8 cellular contexts compared by ENCODE assay signal in genomic region chr3:195859061-195859845, GRCh38. TPM values are rescaled to one million over a fixed set of nuclear protein-coding genes. Genes with fewer than 3 reads are reported as not detected.
A peak's percentile ranks its signal among the peaks of the same experiment; 100 is the strongest.
DNase-seq lines count a peak whose midpoint lies in the region; ATAC-seq and TF ChIP-seq lines count a peak whose summit lies in the region.

No MANE protein-coding gene starts in this region.

- H3K4me3 Mint-ChIP-seq in activated naive CD8-positive, alpha-beta T cell: peak overlapping the region; percentile 71

- no peak overlapping the region for H3K4me2 ChIP-seq in SU-DHL-6 (ENCODE audit: low read depth, low read length, poor library complexity, severe bottlenecking)

- H3K27ac Mint-ChIP-seq in activated naive CD8-positive, alpha-beta T cell: no peak overlapping the region

- H3K79me2 ChIP-seq in SU-DHL-6 (ENCODE audit: insufficient read depth, low read length): no peaks in the 10 kb centered on the region

- no peaks in the 10 kb centered on the region for H4K20me1 ChIP-seq in SU-DHL-6 (ENCODE audit: low read depth, low read length)

- TF ChIP-seq CTCF in LNCaP clone FGC (IDR thresholded peaks at IDR 0.05; ENCODE audit: control insufficient read depth, extremely low read depth, insufficient read depth): peak; percentile 92
- peak; percentile 96 for TF ChIP-seq CTCF in SU-DHL-6 (IDR thresholded peaks at IDR 0.05; ENCODE audit: insufficient read depth, low read length, poor library complexity, severe bottlenecking)
- TF ChIP-seq CTCF in psoas muscle (IDR thresholded peaks at IDR 0.05): peak; percentile 96

- ATAC-seq in psoas muscle (peak; percentile 24 to 44 (median 29)), aorta (ENCODE audit: low FRiP score) (peak; percentile 76), GM21737 (IDR thresholded peaks at IDR 0.05; ENCODE audit: unreplicated experiment) (no peak)

- H3K27me3 Mint-ChIP-seq in activated naive CD8-positive, alpha-beta T cell: no peaks in the 10 kb centered on the region

- DNase-seq in ELR (ENCODE audit: low read depth) (peak; percentile 75), LNCaP clone FGC (ENCODE audit: low read depth) (no peak), head of caudate nucleus (peak in 41 of 42 donors; percentile 64 to 93 (median 82)), psoas muscle (peak; percentile 75 to 83), aorta (peak; percentile 67 to 92)

- H3K36me3 Mint-ChIP-seq in activated naive CD8-positive, alpha-beta T cell: no peaks in the 10 kb centered on the region

- intact Hi-C loops in head of caudate nucleus (cut with DNase I): no loop called here
- intact Hi-C loops in psoas muscle (cut with DNase I): loop anchor here (1.0 to 10.0 kb wide), 2 partner anchors 56 to 294 kb away; no protein-coding TSS in a partner anchor
- intact Hi-C loops in aorta (cut with DNase I): loop anchor here (1.0 kb wide), 1 partner anchor 56 kb away; no protein-coding TSS in a partner anchor

- H3K9me3 ChIP-seq in SU-DHL-6 (ENCODE audit: insufficient read depth, low read length) (no peaks in the 10 kb centered on the region), psoas muscle (no peaks in the 10 kb centered on the region), aorta (ENCODE audit: control insufficient read depth, low read length) (no peaks in the 10 kb centered on the region)

- H3K4me3 ChIP-seq in LNCaP clone FGC (ENCODE audit: low read depth, low read length) (no peak overlapping the region), SU-DHL-6 (ENCODE audit: insufficient read depth, low read length, poor library complexity, severe bottlenecking) (no peak overlapping the region), psoas muscle (no peak overlapping the region), aorta (ENCODE audit: low read length in 2 of 2) (peak overlapping the region in 1 of 2 donors; percentile 7)

- peaks cover 5% of the 10 kb centered on the region for H3K4me1 Mint-ChIP-seq in activated naive CD8-positive, alpha-beta T cell (ENCODE audit: low read depth)

- peaks cover 18% of the 10 kb centered on the region for H3K4me1 ChIP-seq in psoas muscle
- no peaks in the 10 kb centered on the region for H3K4me1 ChIP-seq in aorta (ENCODE audit: control insufficient read depth in 1 of 2, insufficient read depth in 2 of 2, low read length in 2 of 2)

- 16 to 23% (median 19%) methylated on average over 21 of the region's 21 CpGs for WGBS in psoas muscle, 3 donors
- 7 to 11% methylated on average over 21 of the region's 21 CpGs for WGBS in aorta, 2 donors

- no peak overlapping the region for H2AFZ ChIP-seq in SU-DHL-6 (ENCODE audit: low read depth, low read length, severe bottlenecking)

- no peak overlapping the region for H3K27ac ChIP-seq in SU-DHL-6 (ENCODE audit: low read depth, low read length)
- no peak overlapping the region for H3K27ac ChIP-seq in psoas muscle
- H3K27ac ChIP-seq in aorta (ENCODE audit: low read depth in 1 of 2, low read length in 2 of 2): no peak overlapping the region

- no peak overlapping the region for H3K9ac ChIP-seq in SU-DHL-6 (ENCODE audit: low read length)

- H3K9me3 Mint-ChIP-seq in activated naive CD8-positive, alpha-beta T cell (ENCODE audit: low read depth): no peaks in the 10 kb centered on the region

- H3K36me3 ChIP-seq in SU-DHL-6 (ENCODE audit: low read length) (no peaks in the 10 kb centered on the region), psoas muscle (ENCODE audit: insufficient read depth in 1 of 2, low read depth in 1 of 2) (no peaks in the 10 kb centered on the region), aorta (ENCODE audit: control insufficient read depth in 1 of 2, insufficient read depth in 2 of 2, low read length in 1 of 2) (no peaks in the 10 kb centered on the region)

- H3F3A ChIP-seq in SU-DHL-6 (ENCODE audit: insufficient read depth): 0 out of 2 replicates have a peak, but pooled peaks cover 2% of the 10 kb centered on the region

- no peaks in the 10 kb centered on the region for H3K9me2 ChIP-seq in SU-DHL-6 (replicated peaks; ENCODE audit: insufficient read depth, low read length)

- no peaks in the 10 kb centered on the region for H3K27me3 ChIP-seq in SU-DHL-6 (ENCODE audit: low read length)
- H3K27me3 ChIP-seq in psoas muscle (ENCODE audit: insufficient read depth in 3 of 3, low read length in 2 of 3): no peaks in the 10 kb centered on the region
- no peaks in the 10 kb centered on the region for H3K27me3 ChIP-seq in aorta (ENCODE audit: control insufficient read depth in 1 of 2, insufficient read depth in 2 of 2, low read length in 1 of 2)

RNA-seq across cellular contexts. Expression of gene MUC4, which starts 47.5 kb away (rescaled TPM):
- under 1 TPM in 2 of 4 donors, not detected in 2; 0.02 to 0.08 TPM for total RNA-seq in psoas muscle
- polyA plus RNA-seq in psoas muscle: under 1 TPM in 1 of 3 donors, not detected in 2; 0.01 TPM
- total RNA-seq in aorta: under 1 TPM in 1 of 2 donors, not detected in 1; 0.06 TPM
- under 1 TPM; 0.08 to 0.25 TPM for polyA plus RNA-seq in aorta

RNA-seq across cellular contexts. Expression of gene TNK2, which starts 49.1 kb away (rescaled TPM):
- 100 to 1,000 TPM in 1 of 4 donors, 10 to 100 TPM in 3; 41.7 to 322 (median 77.6) TPM for total RNA-seq in psoas muscle
- polyA plus RNA-seq in psoas muscle: 10 to 100 TPM; 37.1 to 67.1 (median 52.2) TPM
- 10 to 100 TPM; 51.7 to 81.3 TPM for total RNA-seq in aorta
- polyA plus RNA-seq in aorta: 100 to 1,000 TPM in 1 of 2 donors, 1 to 10 TPM in 1; 9.3 to 162 TPM
